1 cellular context compared by ENCODE assay signal in the genomic region with DNA sequence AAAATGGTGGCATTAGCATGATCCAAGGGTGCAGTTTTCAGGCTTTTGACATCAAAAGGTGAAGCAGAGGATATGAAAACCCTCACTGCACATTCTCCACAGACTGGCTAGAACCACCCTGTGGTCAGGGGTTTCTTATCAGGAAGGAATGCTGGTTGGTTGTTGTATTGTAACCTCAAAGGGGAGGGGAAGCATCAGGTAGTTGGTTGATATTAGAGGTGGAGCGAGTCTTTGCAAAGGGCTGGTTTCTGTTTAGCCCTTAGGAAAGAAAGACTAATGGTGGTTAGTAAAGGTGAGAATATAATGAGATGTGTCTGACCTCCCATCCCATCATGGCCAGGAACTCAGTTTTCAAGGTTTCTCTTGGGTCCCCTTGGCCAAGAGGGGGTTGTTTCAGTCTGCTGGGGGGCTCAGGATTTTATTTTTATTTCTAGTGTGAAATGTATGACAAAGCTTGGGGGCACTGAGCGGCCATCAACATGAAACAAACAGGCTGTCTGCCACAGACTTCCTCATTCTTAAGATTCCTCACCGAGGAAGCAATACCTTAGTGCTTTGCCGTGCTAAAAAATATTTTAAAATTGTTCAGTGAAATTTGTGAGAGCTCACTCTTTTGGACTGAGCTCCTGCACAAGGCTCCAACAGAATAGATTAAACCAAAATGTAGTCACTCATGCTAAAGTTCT.
TF ChIP-seq lines count a peak whose summit lies in the region.

No MANE protein-coding gene starts in this region.

TF ChIP-seq in A549, 52 proteins besides CTCF, POLR2A, EP300 and RAD21:
- TF ChIP-seq REST (IDR thresholded peaks at IDR 0.05) (no peak), EHF (CRISPR knock-in tag; IDR thresholded peaks at IDR 0.05) (no peak), JUNB (IDR thresholded peaks at IDR 0.05) (no peak), POLR2AphosphoS2 (conservative IDR thresholded peaks at IDR 0.05; ENCODE audit: low read length) (no peak), EHMT2 (IDR thresholded peaks at IDR 0.05; ENCODE audit: low read depth) (no peak), FOSB (CRISPR knock-in tag; IDR thresholded peaks at IDR 0.05) (no peak), BCL3 (IDR thresholded peaks at IDR 0.05) (no peak), BHLHE40 (IDR thresholded peaks at IDR 0.05; ENCODE audit: low read depth, low read length) (no peak), ZNF302 (CRISPR knock-in tag; IDR thresholded peaks at IDR 0.05) (no peak), CBX2 (IDR thresholded peaks at IDR 0.05; ENCODE audit: borderline replicate concordance, low read depth) (no peak), RFX5 (IDR thresholded peaks at IDR 0.05) (no peak), PHF8 (IDR thresholded peaks at IDR 0.05; ENCODE audit: borderline replicate concordance, low read depth) (no peak), FOSL2 (IDR thresholded peaks at IDR 0.05) (no peak), FOSL2 (CRISPR knock-in tag; IDR thresholded peaks at IDR 0.05) (no peak), MYC (IDR thresholded peaks at IDR 0.05; ENCODE audit: borderline replicate concordance, low read length) (no peak), ZC3H11A (IDR thresholded peaks at IDR 0.05) (no peak), CBX8 (IDR thresholded peaks at IDR 0.05) (no peak), HOXB13 (CRISPR knock-in tag; IDR thresholded peaks at IDR 0.05; ENCODE audit: low read depth) (no peak)
- TF ChIP-seq, protein P1, sequence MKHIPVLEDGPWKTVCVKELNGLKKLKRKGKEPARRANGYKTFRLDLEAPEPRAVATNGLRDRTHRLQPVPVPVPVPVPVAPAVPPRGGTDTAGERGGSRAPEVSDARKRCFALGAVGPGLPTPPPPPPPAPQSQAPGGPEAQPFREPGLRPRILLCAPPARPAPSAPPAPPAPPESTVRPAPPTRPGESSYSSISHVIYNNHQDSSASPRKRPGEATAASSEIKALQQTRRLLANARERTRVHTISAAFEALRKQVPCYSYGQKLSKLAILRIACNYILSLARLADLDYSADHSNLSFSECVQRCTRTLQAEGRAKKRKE (CRISPR knock-in tag; IDR thresholded peaks at IDR 0.05; ENCODE audit: low read depth) = no peak
